ENCODE assay signal across 13 cellular contexts in genomic region chr7:135714534-135715009, GRCh38. TPM values are rescaled to one million over a fixed set of nuclear protein-coding genes. Genes with fewer than 3 reads are reported as not detected.
DNase-seq lines count a peak whose midpoint lies in the region; ATAC-seq lines count a peak whose summit lies in the region.
"Had no signal": no experiment of that assay in that cellular context is flagged by ENCODE, and none has a peak within 500 bp of the region (broad histone marks: within the 10 kb centered on the region; RNA-seq: fewer than 3 reads in every experiment).

No MANE protein-coding gene starts in this region.

- ATAC-seq in HG03457 (IDR thresholded peaks at IDR 0.05; ENCODE audit: unreplicated experiment) (no peak), GM18858 (IDR thresholded peaks at IDR 0.05; ENCODE audit: unreplicated experiment) (no peak), GM21360 (IDR thresholded peaks at IDR 0.05; ENCODE audit: unreplicated experiment) (no peak)

- H3K4me3 ChIP-seq in neuron (ENCODE audit: low read length), result peak overlapping the region; percentile 14

- no peaks in the 10 kb centered on the region for H3K9me3 ChIP-seq in neuron (ENCODE audit: low read length)

- DNase-seq in G401 (ENCODE audit: low spot score), result peak; percentile 23
- peak; percentile 46 for DNase-seq in NCI-H460 (ENCODE audit: extremely low read depth, low read depth)
- peak; percentile 81 for DNase-seq in ecto neural progenitor cell (ENCODE audit: low spot score)
- DNase-seq in DMS53 treated with DMSO at 0.1 percent for 48 hours (lab: John Stamatoyannopoulos, UW; ENCODE audit: unreplicated experiment), result no peak
- DNase-seq: NCI-H345 had no signal

- no peak overlapping the region for H2AFZ ChIP-seq in neuron (ENCODE audit: low read depth, low read length)

- in situ Hi-C loops in G401 (cut with HindIII; ENCODE audit: low sequenced_read_pairs), result no loop called here

- H3K4me1 ChIP-seq in neuron (ENCODE audit: insufficient read depth, low read length), result peaks cover 24% of the 10 kb centered on the region

- H3K36me3 ChIP-seq in neuron (ENCODE audit: insufficient read depth, low read length), result no peaks in the 10 kb centered on the region

- H3K27me3 ChIP-seq in neuron (ENCODE audit: insufficient read depth, low read length), result no peaks in the 10 kb centered on the region

RNA-seq across cellular contexts. Expression of gene SLC13A4, which starts 13.4 kb away (rescaled TPM):
- total RNA-seq in G401 (2014; rRNA removed; shearing (Covaris generic)), result 0.31 and 1.2 TPM in 2 replicates
- total RNA-seq in NCI-H460 (2014; rRNA removed; shearing (Covaris generic)), result not detected in 2 replicates
- not detected in 2 replicates for polyA plus RNA-seq in NCI-H460 (2014; cell fraction: nucleus; rRNA removed)
- total RNA-seq: activated T-helper 2 cell treated with anti-CD3 and anti-CD28 coated beads, Interferon-gamma antibody, Interleukin-2, Interleukin-4, amounts not matched to agents 10 μg/mL and 5 μg/mL and 100 μg/mL, durations not matched to agents 14 hours and 24 hours and 36 hours; glomerular endothelial cell; natural killer cell treated with Interleukin-12 subunit alpha and Interleukin-12 subunit beta and Interleukin-15 and Interleukin-18, amount 100 ng/mL, for 72 hours; T-helper 2 cell treated with Interferon-gamma antibody and Interleukin-4, amounts not matched to agents 100 ng/mL and 5 ng/mL, for 36 hours had no signal

RNA-seq across cellular contexts. Expression of gene FAM180A, which starts 34.0 kb away (rescaled TPM):
- not detected in 2 replicates for total RNA-seq in G401 (2014; rRNA removed; shearing (Covaris generic))
- total RNA-seq in NCI-H460 (2014; rRNA removed; shearing (Covaris generic)), result not detected in 2 replicates
- polyA plus RNA-seq in NCI-H460 (2014; cell fraction: nucleus; rRNA removed), result not detected in 2 replicates
- total RNA-seq: activated T-helper 2 cell treated with anti-CD3 and anti-CD28 coated beads, Interferon-gamma antibody, Interleukin-2, Interleukin-4, amounts not matched to agents 10 μg/mL and 5 μg/mL and 100 μg/mL, durations not matched to agents 14 hours and 24 hours and 36 hours; glomerular endothelial cell; natural killer cell treated with Interleukin-12 subunit alpha and Interleukin-12 subunit beta and Interleukin-15 and Interleukin-18, amount 100 ng/mL, for 72 hours; T-helper 2 cell treated with Interferon-gamma antibody and Interleukin-4, amounts not matched to agents 100 ng/mL and 5 ng/mL, for 36 hours had no signal

RNA-seq across cellular contexts. Expression of gene STMP1, which starts 52.3 kb away (rescaled TPM):
- total RNA-seq in G401 (2014; rRNA removed; shearing (Covaris generic)), result 20.1 and 34.1 TPM in 2 replicates
- 16.2 and 16.3 TPM in 2 replicates for total RNA-seq in NCI-H460 (2014; rRNA removed; shearing (Covaris generic))
- 10.3 and 10.9 TPM in 2 replicates for polyA plus RNA-seq in NCI-H460 (2014; cell fraction: nucleus; rRNA removed)
